16 cellular contexts compared by ENCODE assay signal in genomic region chr10:4635394-4635793, GRCh38.
DNase-seq lines count a peak whose midpoint lies in the region; ATAC-seq and TF ChIP-seq lines count a peak whose summit lies in the region.
"Had no signal": no experiment of that assay in that cellular context is flagged by ENCODE, and none has a peak within 500 bp of the region (broad histone marks: within the 10 kb centered on the region; RNA-seq: fewer than 3 reads in every experiment).

No MANE protein-coding gene starts in this region.

- DNase-seq in AG20443 (ENCODE audit: low spot score): peak; percentile 15
- DNase-seq in IMR-90: peak; percentile 44
- no peak for DNase-seq in esophagus muscularis mucosa (ENCODE audit: extremely low spot score)
- DNase-seq in iris pigment epithelial cell (ENCODE audit: low read depth): peak; percentile 11
- DNase-seq in posterior cingulate gyrus: no peak
- no peak for DNase-seq in stimulated activated effector memory CD8-positive, alpha-beta T cell treated with anti-CD3 and anti-CD28 coated beads, Interleukin-12 subunit alpha, Interleukin-12 subunit beta, amount 100 ng/mL, for 72 hours (ENCODE audit: low spot score in 2 of 2)
- no peak for DNase-seq in NCI-H187 (lab: John Stamatoyannopoulos, UW)
- DNase-seq: C1 segment of cervical spinal cord, DMS79 treated with DMSO at 0.1 percent for 48 hours, MV-4-11, NCI-H1694 treated with DMSO at 0.1 percent for 48 hours, NCI-H2107, NCI-H510A, PC-9 had no signal

- no peak for TF ChIP-seq CTCF in IMR-90 (conservative IDR thresholded peaks at IDR 0.05; ENCODE audit: low read depth, low read length)
- no peak for TF ChIP-seq CTCF in esophagus muscularis mucosa (IDR thresholded peaks at IDR 0.05)

- in situ Hi-C loops in IMR-90 (cut with MboI; ENCODE audit: low sequenced_read_pairs): no loop called here

- H3K4ac ChIP-seq in IMR-90 (ENCODE audit: low read depth, low read length): no peak overlapping the region

- no peak overlapping the region for H2AFZ ChIP-seq in IMR-90 (replicated peaks; ENCODE audit: low read length, poor library complexity)
- H2AFZ ChIP-seq: PC-9 had no signal

- no peak overlapping the region for H2BK120ac ChIP-seq in IMR-90 (ENCODE audit: low read depth, low read length)

- H2AK5ac ChIP-seq in IMR-90 (ENCODE audit: low read depth, low read length): no peak overlapping the region

- dilution Hi-C loops in IMR-90 (cut with HindIII; ENCODE audit: low sequenced_read_pairs, unreplicated experiment): no loop called here

- no peak overlapping the region for H3K4me2 ChIP-seq in IMR-90 (ENCODE audit: low read depth, low read length)
- H3K4me2 ChIP-seq: KMS-11, PC-9 had no signal

- H3K36me3 ChIP-seq in IMR-90 (ENCODE audit: control insufficient read depth, insufficient read depth, low read length) (no peaks in the 10 kb centered on the region), esophagus muscularis mucosa (no peaks in the 10 kb centered on the region)

- H3K79me1 ChIP-seq in IMR-90 (ENCODE audit: low read depth in 1 of 2, low read length in 2 of 2): no peaks in the 10 kb centered on the region

- H3K27ac ChIP-seq in IMR-90 (ENCODE audit: insufficient read depth, low read length) (no peak overlapping the region), esophagus muscularis mucosa (replicated peaks in 1 of 4) (peak overlapping the region; percentile 14 to 65 (median 55))
- H3K27ac ChIP-seq: KMS-11, PC-9 had no signal

- no peak overlapping the region for H2AK9ac ChIP-seq in IMR-90 (replicated peaks; ENCODE audit: low read depth, low read length, poor library complexity)

- no peak overlapping the region for H3K9ac ChIP-seq in IMR-90 (ENCODE audit: low read depth, low read length)
- H3K9ac ChIP-seq: KMS-11 had no signal

- H4K20me1 ChIP-seq in IMR-90 (ENCODE audit: insufficient read depth, low read length): no peaks in the 10 kb centered on the region

- no peak overlapping the region for H3K14ac ChIP-seq in IMR-90 (replicated peaks; ENCODE audit: low read depth, low read length)

- H3K4me3 Mint-ChIP-seq in stimulated activated effector memory CD8-positive, alpha-beta T cell treated with anti-CD3 and anti-CD28 coated beads, Interleukin-12 subunit alpha, Interleukin-12 subunit beta, amount 100 ng/mL, for 72 hours: no peak overlapping the region

- no peak for TF ChIP-seq EP300 in esophagus muscularis mucosa (IDR thresholded peaks at IDR 0.05)

- TF ChIP-seq POLR2A in IMR-90 (IDR thresholded peaks at IDR 0.05; ENCODE audit: low read depth, low read length) (no peak), esophagus muscularis mucosa (IDR thresholded peaks at IDR 0.05; ENCODE audit: low read depth) (no peak)

- no peak overlapping the region for H4K8ac ChIP-seq in IMR-90 (ENCODE audit: low read depth in 2 of 2, low read length in 2 of 2)

- CTCF ChIA-PET in IMR-90 (lab: Yijun Ruan, JAX): no interaction called here

- no peak overlapping the region for H3K27ac Mint-ChIP-seq in stimulated activated effector memory CD8-positive, alpha-beta T cell treated with anti-CD3 and anti-CD28 coated beads, Interleukin-12 subunit alpha, Interleukin-12 subunit beta, amount 100 ng/mL, for 72 hours

- no peaks in the 10 kb centered on the region for H3K9me3 Mint-ChIP-seq in stimulated activated effector memory CD8-positive, alpha-beta T cell treated with anti-CD3 and anti-CD28 coated beads, Interleukin-12 subunit alpha, Interleukin-12 subunit beta, amount 100 ng/mL, for 72 hours

- H2BK15ac ChIP-seq in IMR-90 (ENCODE audit: low read depth, low read length): no peak overlapping the region

- H2BK20ac ChIP-seq in IMR-90 (ENCODE audit: low read depth, low read length): no peak overlapping the region

- H3K4me3 ChIP-seq in IMR-90 (ENCODE audit: insufficient read depth, low read depth, low read length) (no peak overlapping the region), esophagus muscularis mucosa (no peak overlapping the region)
- H3K4me3 ChIP-seq: PC-9 had no signal

- no peak overlapping the region for H3K18ac ChIP-seq in IMR-90 (ENCODE audit: low read depth, low read length)

- H3K9me3 ChIP-seq in IMR-90 (ENCODE audit: control insufficient read depth, insufficient read depth, low read length): no peaks in the 10 kb centered on the region
- no peaks in the 10 kb centered on the region for H3K9me3 ChIP-seq in esophagus muscularis mucosa

- no TSS peak for BruUV-seq in IMR-90 (replicated peaks; lab: Mats Ljungman, UMichigan)

- H3K27me3 ChIP-seq in IMR-90 (ENCODE audit: control insufficient read depth, insufficient read depth, low read length) (no peaks in the 10 kb centered on the region), esophagus muscularis mucosa (no peaks in the 10 kb centered on the region)

- POLR2A ChIA-PET in IMR-90 (lab: Charles Lee; ENCODE audit: unreplicated experiment): no interaction called here

- H4K91ac ChIP-seq in IMR-90 (ENCODE audit: insufficient read depth, low read depth, low read length): no peak overlapping the region

- no peak overlapping the region for H3K23ac ChIP-seq in IMR-90 (ENCODE audit: low read depth, low read length)

- ATAC-seq in IMR-90 (ENCODE audit: low read depth) (peak; percentile 67), HG02885 (IDR thresholded peaks at IDR 0.05; ENCODE audit: poor library complexity, unreplicated experiment) (no peak)
- no peak for ATAC-seq in stimulated activated effector memory CD8-positive, alpha-beta T cell treated with anti-CD3 and anti-CD28 coated beads, Interleukin-12 subunit alpha, Interleukin-12 subunit beta, amount 100 ng/mL, for 72 hours

- TF ChIP-seq RAD21 in IMR-90 (IDR thresholded peaks at IDR 0.05; ENCODE audit: low read length): no peak

- no peak overlapping the region for H2BK5ac ChIP-seq in IMR-90 (ENCODE audit: low read depth, low read length, poor library complexity, severe bottlenecking)

- 0 out of 2 replicates have a peak, but pooled peaks cover 4% of the 10 kb centered on the region for H3K9me1 ChIP-seq in IMR-90 (ENCODE audit: insufficient read depth, low read length)

- no CpG with 5 or more reads among the region's 5 CpGs for WGBS in IMR-90 (ENCODE audit: extremely low coverage in 2 of 2, insufficient read length in 1 of 2), 2 experiments
- WGBS in esophagus muscularis mucosa: 44% methylated on average over 5 of the region's 5 CpGs

- intact Hi-C loops in IMR-90 (cut with micrococcal nuclease): no loop called here
- intact Hi-C loops in esophagus muscularis mucosa (cut with DNase I): no loop called here
- intact Hi-C loops in posterior cingulate gyrus (cut with DNase I): no loop called here

- no peak overlapping the region for H4K5ac ChIP-seq in IMR-90 (ENCODE audit: low read depth, low read length)

- no peaks in the 10 kb centered on the region for H3K4me1 Mint-ChIP-seq in stimulated activated effector memory CD8-positive, alpha-beta T cell treated with anti-CD3 and anti-CD28 coated beads, Interleukin-12 subunit alpha, Interleukin-12 subunit beta, amount 100 ng/mL, for 72 hours

- H3K4me1 ChIP-seq in IMR-90 (ENCODE audit: control insufficient read depth, insufficient read depth, low read length) (no peaks in the 10 kb centered on the region), esophagus muscularis mucosa (peaks cover 18 to 49% (median 30%) of the 10 kb centered on the region in 4 donors)

- H3K56ac ChIP-seq in IMR-90 (ENCODE audit: extremely low read depth, insufficient read depth, low read length): no peak overlapping the region

- H3K36me3 Mint-ChIP-seq in stimulated activated effector memory CD8-positive, alpha-beta T cell treated with anti-CD3 and anti-CD28 coated beads, Interleukin-12 subunit alpha, Interleukin-12 subunit beta, amount 100 ng/mL, for 72 hours: no peaks in the 10 kb centered on the region

TF ChIP-seq in IMR-90, 13 proteins besides CTCF, POLR2A, EP300 and RAD21:
- TF ChIP-seq BHLHE40 (IDR thresholded peaks at IDR 0.05; ENCODE audit: low read depth, low read length): no peak
- TF ChIP-seq, protein P1, sequence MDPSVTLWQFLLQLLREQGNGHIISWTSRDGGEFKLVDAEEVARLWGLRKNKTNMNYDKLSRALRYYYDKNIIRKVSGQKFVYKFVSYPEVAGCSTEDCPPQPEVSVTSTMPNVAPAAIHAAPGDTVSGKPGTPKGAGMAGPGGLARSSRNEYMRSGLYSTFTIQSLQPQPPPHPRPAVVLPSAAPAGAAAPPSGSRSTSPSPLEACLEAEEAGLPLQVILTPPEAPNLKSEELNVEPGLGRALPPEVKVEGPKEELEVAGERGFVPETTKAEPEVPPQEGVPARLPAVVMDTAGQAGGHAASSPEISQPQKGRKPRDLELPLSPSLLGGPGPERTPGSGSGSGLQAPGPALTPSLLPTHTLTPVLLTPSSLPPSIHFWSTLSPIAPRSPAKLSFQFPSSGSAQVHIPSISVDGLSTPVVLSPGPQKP (IDR thresholded peaks at IDR 0.05; ENCODE audit: borderline replicate concordance, low read depth, low read length): no peak
- TF ChIP-seq CHD1 (IDR thresholded peaks at IDR 0.05; ENCODE audit: low read depth, low read length): no peak
TF ChIP-seq in IMR-90: peak in this region for 0.

Comparison
In these comparisons a context has a peak if more than half of its experiments do, and no peak if none do; other contexts are left out.
1. DNase-seq: peak in AG20443 (single experiment), IMR-90 (single experiment) and iris pigment epithelial cell (single experiment); none in esophagus muscularis mucosa (single experiment), posterior cingulate gyrus (0 of 10), stimulated activated effector memory CD8-positive, alpha-beta T cell treated with anti-CD3 and anti-CD28 coated beads, Interleukin-12 subunit alpha, Interleukin-12 subunit beta, amount 100 ng/mL, for 72 hours (0 of 2) and NCI-H187 (0 of 2).